8 cellular contexts compared by ENCODE assay signal in genomic region chr18:26468931-26469340, GRCh38.
A peak's percentile ranks its signal among the peaks of the same experiment; 100 is the strongest.
DNase-seq lines count a peak whose midpoint lies in the region; ATAC-seq and TF ChIP-seq lines count a peak whose summit lies in the region.

No MANE protein-coding gene starts in this region.

- peaks cover 34% of the 10 kb centered on the region for H3K4me1 ChIP-seq in OCI-LY7 (ENCODE audit: insufficient read depth, low read length, poor library complexity, severe bottlenecking)

- H3K27ac ChIP-seq in OCI-LY7 (ENCODE audit: low read depth, low read length, poor library complexity, severe bottlenecking) = peak overlapping the region; percentile 65

- peak; percentile 76 for TF ChIP-seq CTCF in OCI-LY7 (conservative IDR thresholded peaks at IDR 0.05; ENCODE audit: low read length)

- POLR2A ChIA-PET in OCI-LY7 (lab: Charles Lee) = interaction anchor here (0.7 to 1.8 kb wide), 9 partner anchors 8 to 265 kb away, joined by 3 to 11 read pairs (median 4); no protein-coding TSS in a partner anchor

- no peaks in the 10 kb centered on the region for H4K20me1 ChIP-seq in OCI-LY7 (ENCODE audit: insufficient read depth, low read length)

- H3K4me3 ChIP-seq in OCI-LY7 (ENCODE audit: low read depth, low read length, poor library complexity, severe bottlenecking) = peak overlapping the region; percentile 41

- DNase-seq in D341Med (ENCODE audit: low spot score) (peak; percentile 77), OCI-LY7 (ENCODE audit: low spot score) (peak; percentile 80), germinal center (ENCODE audit: low spot score) (peak; percentile 49), NOMO-1 treated with dmso at 0.1 percent for 144 hours (lab: John Stamatoyannopoulos, UW; ENCODE audit: unreplicated experiment) (no peak), ureter (ENCODE audit: low spot score) (no peak), SKM-1 (lab: John Stamatoyannopoulos, UW; ENCODE audit: unreplicated experiment) (no peak)

- H3K9me3 ChIP-seq in OCI-LY7 (ENCODE audit: low read length) = no peaks in the 10 kb centered on the region

- peak overlapping the region; percentile 80; the same call in 1 of the 2 replicates for H2AFZ ChIP-seq in OCI-LY7 (ENCODE audit: low read length)

- no peaks in the 10 kb centered on the region for H3K9me2 ChIP-seq in OCI-LY7 (ENCODE audit: insufficient read depth, low read length)

- H3K36me3 ChIP-seq in OCI-LY7 (ENCODE audit: insufficient read depth, low read length) = no peaks in the 10 kb centered on the region

- peak; percentile 63 for ATAC-seq in GM19395 (IDR thresholded peaks at IDR 0.05; ENCODE audit: unreplicated experiment)
- ATAC-seq in HG03460 (IDR thresholded peaks at IDR 0.05; ENCODE audit: unreplicated experiment) = peak; percentile 56

- no peaks in the 10 kb centered on the region for H3K79me2 ChIP-seq in OCI-LY7 (ENCODE audit: insufficient read depth, low read depth, low read length)

- intact Hi-C loops in OCI-LY7 (cut with micrococcal nuclease; ENCODE audit: unreplicated experiment) = loop anchor here (5.0 to 10.0 kb wide), 2 partner anchors 178 to 284 kb away; no protein-coding TSS in a partner anchor

- CTCF ChIA-PET in OCI-LY7 (lab: Charles Lee; ENCODE audit: unreplicated experiment) = interaction anchor here (0.9 to 2.8 kb wide), 3 partner anchors 8 to 90 kb away, joined by 3 to 13 read pairs (median 3); partner anchors contain the start of gene KCTD1

- peak overlapping the region; percentile 77 for H3K4me2 ChIP-seq in OCI-LY7 (ENCODE audit: low read length)

- no TSS peak for BruUV-seq in OCI-LY7 (replicated peaks; lab: Mats Ljungman, UMichigan)

Comparison
In these comparisons a context has a peak if more than half of its experiments do, and no peak if none do; other contexts are left out.
1. DNase-seq: peak in D341Med (single experiment), OCI-LY7 (single experiment) and germinal center (single experiment); none in NOMO-1 treated with dmso at 0.1 percent for 144 hours (single experiment), ureter (single experiment) and SKM-1 (single experiment).